15 cellular contexts compared by ENCODE assay signal in the genomic region with DNA sequence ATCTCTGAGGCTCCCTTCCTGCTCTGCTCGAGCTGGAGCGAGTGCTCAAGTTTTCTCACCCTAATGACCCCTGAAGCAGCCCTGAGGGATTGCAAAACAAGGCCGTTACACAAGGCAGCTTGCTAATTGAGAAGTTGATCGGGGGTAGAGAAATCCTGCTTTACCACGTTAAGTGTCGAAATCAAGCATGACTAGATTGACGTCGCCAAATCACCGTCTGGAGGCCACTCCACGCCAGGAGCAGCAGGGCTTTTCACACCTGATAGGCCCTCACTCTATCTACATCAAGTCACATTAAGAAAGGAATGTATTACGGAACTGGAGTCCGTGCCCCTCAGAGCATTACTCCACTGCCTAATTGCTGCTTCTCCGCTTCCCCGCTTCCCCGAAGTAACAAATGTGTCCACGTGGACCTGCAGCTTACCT. TPM values are rescaled to one million over a fixed set of nuclear protein-coding genes. Genes with fewer than 3 reads are reported as not detected.
DNase-seq lines count a peak whose midpoint lies in the region; ATAC-seq, FAIRE-seq and TF ChIP-seq lines count a peak whose summit lies in the region.
"Had no signal": no experiment of that assay in that cellular context is flagged by ENCODE, and none has a peak within 500 bp of the region (broad histone marks: within the 10 kb centered on the region; RNA-seq: fewer than 3 reads in every experiment).

No MANE protein-coding gene starts in this region.

- no peak overlapping the region for H4K91ac ChIP-seq in neuronal stem cell (ENCODE audit: low read depth, low read length, poor library complexity)

- H3K36me3 ChIP-seq in neuronal stem cell (replicated peaks in 1 of 2; ENCODE audit: control insufficient read depth in 2 of 2, insufficient read depth in 2 of 2, low read length in 2 of 2) (no peaks in the 10 kb centered on the region), kidney (ENCODE audit: control insufficient read depth in 1 of 2, insufficient read depth in 2 of 2, low read length in 2 of 2) (no peaks in the 10 kb centered on the region), BE2C (no peaks in the 10 kb centered on the region)
- H3K36me3 ChIP-seq: BLaER1, prostate gland had no signal

- no peaks in the 10 kb centered on the region for H3K9me3 Mint-ChIP-seq in activated CD4-positive, alpha-beta T cell treated with anti-CD3 and anti-CD28 coated beads, Interleukin-2, amount 10 ng/mL, durations not matched to agents 24 days and 14 days

- H3K79me1 ChIP-seq in neuronal stem cell (ENCODE audit: low read depth, low read length), result no peaks in the 10 kb centered on the region

- peak; percentile 74 for DNase-seq in DMS79 (lab: John Stamatoyannopoulos, UW)
- peak; percentile 80 for DNase-seq in NOMO-1 treated with dmso at 0.1 percent for 144 hours (lab: John Stamatoyannopoulos, UW; ENCODE audit: unreplicated experiment)
- peak; percentile 84 for DNase-seq in fibroblast of villous mesenchyme (ENCODE audit: low read depth)
- peak; percentile 38 for DNase-seq in neuronal stem cell (ENCODE audit: low spot score)
- DNase-seq in kidney, result no peak
- no peak for DNase-seq in BE2C
- no peak for DNase-seq in activated CD4-positive, alpha-beta T cell treated with anti-CD3 and anti-CD28 coated beads, Interleukin-2, amount 10 ng/mL, durations not matched to agents 24 days and 14 days
- DNase-seq: activated T-cell treated with anti-CD3 and anti-CD28 coated beads, Interleukin-2, amount 50 U/mL, for 1 hour; cortex of kidney had no signal

- H3K4ac ChIP-seq in neuronal stem cell (ENCODE audit: low read length), result no peak overlapping the region

- intact Hi-C loops in kidney (cut with DNase I), result no loop called here
- intact Hi-C loops in activated CD4-positive, alpha-beta T cell treated with anti-CD3 and anti-CD28 coated beads, Interleukin-2, amount 10 ng/mL, durations not matched to agents 24 days and 14 days (cut with micrococcal nuclease), result no loop called here

- no peaks in the 10 kb centered on the region for H3K27me3 Mint-ChIP-seq in activated CD4-positive, alpha-beta T cell treated with anti-CD3 and anti-CD28 coated beads, Interleukin-2, amount 10 ng/mL, durations not matched to agents 24 days and 14 days

- no peak overlapping the region for H2BK15ac ChIP-seq in neuronal stem cell (ENCODE audit: low read length)

- no peak overlapping the region for H2AK5ac ChIP-seq in neuronal stem cell (ENCODE audit: low read depth, low read length)

- no peak overlapping the region for H3K23ac ChIP-seq in neuronal stem cell (ENCODE audit: low read depth, low read length, poor library complexity)

- peak overlapping the region; percentile 45 for H3K27ac ChIP-seq in neuronal stem cell (replicated peaks; ENCODE audit: low read length)
- no peak overlapping the region for H3K27ac ChIP-seq in kidney (ENCODE audit: low read depth in 2 of 2, low read length in 2 of 2)
- H3K27ac ChIP-seq: BLaER1, prostate gland had no signal

- no peak overlapping the region for H3K18ac ChIP-seq in neuronal stem cell (ENCODE audit: low read length)

- H4K8ac ChIP-seq in neuronal stem cell (ENCODE audit: low read depth, low read length), result no peak overlapping the region

- H3K9me3 ChIP-seq in neuronal stem cell (replicated peaks in 1 of 2; ENCODE audit: control insufficient read depth in 2 of 2, insufficient read depth in 1 of 2, low read depth in 1 of 2, low read length in 2 of 2) (no peaks in the 10 kb centered on the region), kidney (ENCODE audit: control insufficient read depth in 1 of 2, low read length in 2 of 2) (no peaks in the 10 kb centered on the region), BE2C (no peaks in the 10 kb centered on the region)
- H3K9me3 ChIP-seq: BLaER1, prostate gland had no signal

- no peak for FAIRE-seq in kidney (lab: Jason Lieb, UNC)
- FAIRE-seq: K562 had no signal

- H3K4me1 ChIP-seq in neuronal stem cell (ENCODE audit: control insufficient read depth in 2 of 2, insufficient read depth in 1 of 2, low read depth in 1 of 2, low read length in 2 of 2) (peaks cover 0 to 6% of the 10 kb centered on the region in 2 donors), kidney (ENCODE audit: control insufficient read depth in 1 of 2, insufficient read depth in 1 of 2, low read depth in 1 of 2, low read length in 2 of 2) (no peaks in the 10 kb centered on the region), BE2C (no peaks in the 10 kb centered on the region)
- H3K4me1 ChIP-seq: BLaER1, prostate gland had no signal

- no peak for TF ChIP-seq CTCF in fibroblast of villous mesenchyme (IDR thresholded peaks at IDR 0.05; ENCODE audit: insufficient read depth, low read depth, low read length)
- no peak for TF ChIP-seq CTCF in kidney (IDR thresholded peaks at IDR 0.05; ENCODE audit: borderline replicate concordance, extremely low read depth, insufficient read depth)
- TF ChIP-seq CTCF in BE2C (IDR thresholded peaks at IDR 0.05; ENCODE audit: low read depth, low read length), result no peak

- H2AFZ ChIP-seq in neuronal stem cell (ENCODE audit: low read length), result no peak overlapping the region

- H3K4me2 ChIP-seq in neuronal stem cell (ENCODE audit: insufficient read depth, low read length, poor library complexity, severe bottlenecking), result no peak overlapping the region
- H3K4me2 ChIP-seq: BLaER1 had no signal

- H3K9ac ChIP-seq in neuronal stem cell (ENCODE audit: low read depth, low read length, poor library complexity) (no peak overlapping the region), kidney (ENCODE audit: low read length in 2 of 2) (no peak overlapping the region)
- H3K9ac ChIP-seq: BLaER1 had no signal

- no CpG with 5 or more reads among the region's 16 CpGs for WGBS in neuronal stem cell (ENCODE audit: extremely low coverage in 2 of 2, insufficient read length in 2 of 2, insufficient replicate concordance in 1 of 2), 2 donors

- H3K4me1 Mint-ChIP-seq in activated CD4-positive, alpha-beta T cell treated with anti-CD3 and anti-CD28 coated beads, Interleukin-2, amount 10 ng/mL, durations not matched to agents 24 days and 14 days, result no peaks in the 10 kb centered on the region

- H3K27ac Mint-ChIP-seq in activated CD4-positive, alpha-beta T cell treated with anti-CD3 and anti-CD28 coated beads, Interleukin-2, amount 10 ng/mL, durations not matched to agents 24 days and 14 days, result no peak overlapping the region
- H3K27ac Mint-ChIP-seq: T-helper 2 cell treated with Interferon-gamma antibody and Interleukin-4, amounts not matched to agents 5 μg/mL and 100 μg/mL, for 36 hours had no signal

- no peak overlapping the region for H2BK12ac ChIP-seq in neuronal stem cell (ENCODE audit: low read length)

- no peak for ATAC-seq in GM21390 (IDR thresholded peaks at IDR 0.05; ENCODE audit: unreplicated experiment)
- ATAC-seq: K562 had no signal

- no peak overlapping the region for H2BK5ac ChIP-seq in neuronal stem cell (ENCODE audit: low read length)

- no peak overlapping the region for H3K4me3 Mint-ChIP-seq in activated CD4-positive, alpha-beta T cell treated with anti-CD3 and anti-CD28 coated beads, Interleukin-2, amount 10 ng/mL, durations not matched to agents 24 days and 14 days
- H3K4me3 Mint-ChIP-seq: T-helper 2 cell treated with Interferon-gamma antibody and Interleukin-4, amounts not matched to agents 5 μg/mL and 100 μg/mL, for 36 hours had no signal

- H3K27me3 ChIP-seq in neuronal stem cell (ENCODE audit: control insufficient read depth in 3 of 3, insufficient read depth in 3 of 3, low read depth in 1 of 3, low read length in 3 of 3) (no peaks in the 10 kb centered on the region), BE2C (peaks cover 3% of the 10 kb centered on the region)
- H3K27me3 ChIP-seq: BLaER1 had no signal

- H3K4me3 ChIP-seq in fibroblast of villous mesenchyme (ENCODE audit: low read depth, low read length) (no peak overlapping the region), neuronal stem cell (ENCODE audit: low read length in 2 of 2) (no peak overlapping the region), kidney (ENCODE audit: low read length in 2 of 2) (no peak overlapping the region), BE2C (ENCODE audit: low read depth, low read length) (no peak overlapping the region)
- H3K4me3 ChIP-seq: BLaER1, K562, prostate gland had no signal

- H3K36me3 Mint-ChIP-seq in activated CD4-positive, alpha-beta T cell treated with anti-CD3 and anti-CD28 coated beads, Interleukin-2, amount 10 ng/mL, durations not matched to agents 24 days and 14 days (ENCODE audit: low read depth), result no peaks in the 10 kb centered on the region

- H3K14ac ChIP-seq in neuronal stem cell (ENCODE audit: low read length), result no peak overlapping the region

- no peak overlapping the region for H2BK120ac ChIP-seq in neuronal stem cell (ENCODE audit: low read depth, low read length)

RNA-seq across cellular contexts. Expression of gene LMO3, which starts 32.3 kb away (rescaled TPM):
- total RNA-seq in fibroblast of villous mesenchyme (under 0.01 and 0.43 TPM in 2 replicates), kidney (3.7 TPM)
- polyA plus RNA-seq in neuronal stem cell (2013, experiment 1 of 2), result 27.7 TPM
- polyA plus RNA-seq in neuronal stem cell (2013, experiment 2 of 2), result 30.4 TPM
- 4.6 TPM for polyA plus RNA-seq in kidney (ENCODE audit: insufficient read depth, low read depth, low replicate concordance)
- 0.79 TPM for polyA plus RNA-seq in BE2C (2012; ENCODE audit: insufficient read depth, insufficient read length, low read depth)
- not detected in 2 replicates for total RNA-seq in activated CD4-positive, alpha-beta T cell treated with anti-CD3 and anti-CD28 coated beads, Interleukin-2, amount 10 ng/mL, durations not matched to agents 24 days and 14 days
- total RNA-seq: NCI-H460 had no signal

Comparison
In these comparisons a context has a peak if more than half of its experiments do, and no peak if none do; other contexts are left out.
1. DNase-seq: peak in DMS79 (single experiment), NOMO-1 treated with dmso at 0.1 percent for 144 hours (single experiment), fibroblast of villous mesenchyme (single experiment) and neuronal stem cell (single experiment); none in kidney (single experiment), BE2C (single experiment) and activated CD4-positive, alpha-beta T cell treated with anti-CD3 and anti-CD28 coated beads, Interleukin-2, amount 10 ng/mL, durations not matched to agents 24 days and 14 days (single experiment).